1 cellular context compared by ENCODE assay signal in the genomic region with DNA sequence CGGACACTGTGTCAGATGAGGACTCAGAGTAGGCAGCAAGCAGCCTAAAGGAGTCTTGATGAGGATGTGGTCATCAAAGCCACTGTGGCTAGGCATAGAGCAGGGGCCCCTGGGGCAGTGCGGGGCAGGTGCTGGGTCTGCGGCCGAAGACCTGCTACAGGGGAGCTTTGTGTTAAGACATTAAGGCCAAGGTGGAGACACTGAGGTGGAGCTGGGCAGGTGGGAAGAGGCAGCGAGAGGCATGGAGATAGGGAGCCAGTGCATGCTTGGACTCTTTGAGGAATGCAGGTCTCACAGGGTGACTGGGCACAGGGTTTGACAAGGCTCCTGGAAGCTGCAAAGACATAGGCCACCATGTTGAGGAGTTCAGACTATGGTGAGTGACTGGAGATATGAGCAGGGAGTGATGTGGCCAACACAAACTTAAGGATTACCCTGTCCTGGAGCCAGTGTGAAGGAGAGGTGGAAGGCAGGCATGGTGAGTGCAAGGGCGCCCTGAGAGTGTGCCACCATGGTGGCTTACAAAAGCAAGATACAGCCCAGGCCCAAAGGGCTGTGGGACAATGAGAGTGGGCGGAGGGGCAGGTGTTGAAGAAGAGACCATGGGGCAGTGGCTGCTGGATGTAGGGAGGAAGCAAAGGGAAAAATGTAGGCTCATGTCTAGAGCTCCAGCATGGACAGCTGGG.
TF ChIP-seq lines count a peak whose summit lies in the region.

No MANE protein-coding gene starts in this region.

TF ChIP-seq in H1, 55 proteins besides CTCF, POLR2A, EP300 and RAD21 (continued from another document):
- TF ChIP-seq SIRT6 (IDR thresholded peaks at IDR 0.05; ENCODE audit: low read length): no peak
- no peak for TF ChIP-seq RXRA (IDR thresholded peaks at IDR 0.05; ENCODE audit: insufficient read depth, low read depth, low read length)
- no peak for TF ChIP-seq JUN (IDR thresholded peaks at IDR 0.05; ENCODE audit: low read depth, low read length)
- no peak for TF ChIP-seq CBX8 (IDR thresholded peaks at IDR 0.05; ENCODE audit: borderline replicate concordance, low read depth, low read length)
- TF ChIP-seq TEAD4 (IDR thresholded peaks at IDR 0.05; ENCODE audit: low read depth, low read length): no peak
- TF ChIP-seq PHF8 (conservative IDR thresholded peaks at IDR 0.05; ENCODE audit: low read depth, low read length): no peak
- no peak for TF ChIP-seq CBX5 (IDR thresholded peaks at IDR 0.05; ENCODE audit: low read depth, low read length)
- TF ChIP-seq CEBPB (IDR thresholded peaks at IDR 0.05; ENCODE audit: low read depth, low read length): no peak
- TF ChIP-seq, protein P1, sequence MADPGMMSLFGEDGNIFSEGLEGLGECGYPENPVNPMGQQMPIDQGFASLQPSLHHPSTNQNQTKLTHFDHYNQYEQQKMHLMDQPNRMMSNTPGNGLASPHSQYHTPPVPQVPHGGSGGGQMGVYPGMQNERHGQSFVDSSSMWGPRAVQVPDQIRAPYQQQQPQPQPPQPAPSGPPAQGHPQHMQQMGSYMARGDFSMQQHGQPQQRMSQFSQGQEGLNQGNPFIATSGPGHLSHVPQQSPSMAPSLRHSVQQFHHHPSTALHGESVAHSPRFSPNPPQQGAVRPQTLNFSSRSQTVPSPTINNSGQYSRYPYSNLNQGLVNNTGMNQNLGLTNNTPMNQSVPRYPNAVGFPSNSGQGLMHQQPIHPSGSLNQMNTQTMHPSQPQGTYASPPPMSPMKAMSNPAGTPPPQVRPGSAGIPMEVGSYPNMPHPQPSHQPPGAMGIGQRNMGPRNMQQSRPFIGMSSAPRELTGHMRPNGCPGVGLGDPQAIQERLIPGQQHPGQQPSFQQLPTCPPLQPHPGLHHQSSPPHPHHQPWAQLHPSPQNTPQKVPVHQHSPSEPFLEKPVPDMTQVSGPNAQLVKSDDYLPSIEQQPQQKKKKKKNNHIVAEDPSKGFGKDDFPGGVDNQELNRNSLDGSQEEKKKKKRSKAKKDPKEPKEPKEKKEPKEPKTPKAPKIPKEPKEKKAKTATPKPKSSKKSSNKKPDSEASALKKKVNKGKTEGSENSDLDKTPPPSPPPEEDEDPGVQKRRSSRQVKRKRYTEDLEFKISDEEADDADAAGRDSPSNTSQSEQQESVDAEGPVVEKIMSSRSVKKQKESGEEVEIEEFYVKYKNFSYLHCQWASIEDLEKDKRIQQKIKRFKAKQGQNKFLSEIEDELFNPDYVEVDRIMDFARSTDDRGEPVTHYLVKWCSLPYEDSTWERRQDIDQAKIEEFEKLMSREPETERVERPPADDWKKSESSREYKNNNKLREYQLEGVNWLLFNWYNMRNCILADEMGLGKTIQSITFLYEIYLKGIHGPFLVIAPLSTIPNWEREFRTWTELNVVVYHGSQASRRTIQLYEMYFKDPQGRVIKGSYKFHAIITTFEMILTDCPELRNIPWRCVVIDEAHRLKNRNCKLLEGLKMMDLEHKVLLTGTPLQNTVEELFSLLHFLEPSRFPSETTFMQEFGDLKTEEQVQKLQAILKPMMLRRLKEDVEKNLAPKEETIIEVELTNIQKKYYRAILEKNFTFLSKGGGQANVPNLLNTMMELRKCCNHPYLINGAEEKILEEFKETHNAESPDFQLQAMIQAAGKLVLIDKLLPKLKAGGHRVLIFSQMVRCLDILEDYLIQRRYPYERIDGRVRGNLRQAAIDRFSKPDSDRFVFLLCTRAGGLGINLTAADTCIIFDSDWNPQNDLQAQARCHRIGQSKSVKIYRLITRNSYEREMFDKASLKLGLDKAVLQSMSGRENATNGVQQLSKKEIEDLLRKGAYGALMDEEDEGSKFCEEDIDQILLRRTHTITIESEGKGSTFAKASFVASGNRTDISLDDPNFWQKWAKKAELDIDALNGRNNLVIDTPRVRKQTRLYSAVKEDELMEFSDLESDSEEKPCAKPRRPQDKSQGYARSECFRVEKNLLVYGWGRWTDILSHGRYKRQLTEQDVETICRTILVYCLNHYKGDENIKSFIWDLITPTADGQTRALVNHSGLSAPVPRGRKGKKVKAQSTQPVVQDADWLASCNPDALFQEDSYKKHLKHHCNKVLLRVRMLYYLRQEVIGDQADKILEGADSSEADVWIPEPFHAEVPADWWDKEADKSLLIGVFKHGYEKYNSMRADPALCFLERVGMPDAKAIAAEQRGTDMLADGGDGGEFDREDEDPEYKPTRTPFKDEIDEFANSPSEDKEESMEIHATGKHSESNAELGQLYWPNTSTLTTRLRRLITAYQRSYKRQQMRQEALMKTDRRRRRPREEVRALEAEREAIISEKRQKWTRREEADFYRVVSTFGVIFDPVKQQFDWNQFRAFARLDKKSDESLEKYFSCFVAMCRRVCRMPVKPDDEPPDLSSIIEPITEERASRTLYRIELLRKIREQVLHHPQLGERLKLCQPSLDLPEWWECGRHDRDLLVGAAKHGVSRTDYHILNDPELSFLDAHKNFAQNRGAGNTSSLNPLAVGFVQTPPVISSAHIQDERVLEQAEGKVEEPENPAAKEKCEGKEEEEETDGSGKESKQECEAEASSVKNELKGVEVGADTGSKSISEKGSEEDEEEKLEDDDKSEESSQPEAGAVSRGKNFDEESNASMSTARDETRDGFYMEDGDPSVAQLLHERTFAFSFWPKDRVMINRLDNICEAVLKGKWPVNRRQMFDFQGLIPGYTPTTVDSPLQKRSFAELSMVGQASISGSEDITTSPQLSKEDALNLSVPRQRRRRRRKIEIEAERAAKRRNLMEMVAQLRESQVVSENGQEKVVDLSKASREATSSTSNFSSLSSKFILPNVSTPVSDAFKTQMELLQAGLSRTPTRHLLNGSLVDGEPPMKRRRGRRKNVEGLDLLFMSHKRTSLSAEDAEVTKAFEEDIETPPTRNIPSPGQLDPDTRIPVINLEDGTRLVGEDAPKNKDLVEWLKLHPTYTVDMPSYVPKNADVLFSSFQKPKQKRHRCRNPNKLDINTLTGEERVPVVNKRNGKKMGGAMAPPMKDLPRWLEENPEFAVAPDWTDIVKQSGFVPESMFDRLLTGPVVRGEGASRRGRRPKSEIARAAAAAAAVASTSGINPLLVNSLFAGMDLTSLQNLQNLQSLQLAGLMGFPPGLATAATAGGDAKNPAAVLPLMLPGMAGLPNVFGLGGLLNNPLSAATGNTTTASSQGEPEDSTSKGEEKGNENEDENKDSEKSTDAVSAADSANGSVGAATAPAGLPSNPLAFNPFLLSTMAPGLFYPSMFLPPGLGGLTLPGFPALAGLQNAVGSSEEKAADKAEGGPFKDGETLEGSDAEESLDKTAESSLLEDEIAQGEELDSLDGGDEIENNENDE (IDR thresholded peaks at IDR 0.05; ENCODE audit: insufficient replicate concordance, low read length): no peak
- TF ChIP-seq GABPA (IDR thresholded peaks at IDR 0.05; ENCODE audit: borderline replicate concordance, insufficient read depth, low read length): no peak
- TF ChIP-seq CREB1 (IDR thresholded peaks at IDR 0.05): no peak
- TF ChIP-seq CHD1 (IDR thresholded peaks at IDR 0.05; ENCODE audit: low read depth, low read length): no peak
- TF ChIP-seq SP4 (IDR thresholded peaks at IDR 0.05; ENCODE audit: low read length): no peak
- TF ChIP-seq, protein P2, sequence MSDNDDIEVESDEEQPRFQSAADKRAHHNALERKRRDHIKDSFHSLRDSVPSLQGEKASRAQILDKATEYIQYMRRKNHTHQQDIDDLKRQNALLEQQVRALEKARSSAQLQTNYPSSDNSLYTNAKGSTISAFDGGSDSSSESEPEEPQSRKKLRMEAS (IDR thresholded peaks at IDR 0.05): no peak
TF ChIP-seq in H1: peak in this region for 0.
